ENCODE assay signal across 19 cellular contexts in the genomic region with DNA sequence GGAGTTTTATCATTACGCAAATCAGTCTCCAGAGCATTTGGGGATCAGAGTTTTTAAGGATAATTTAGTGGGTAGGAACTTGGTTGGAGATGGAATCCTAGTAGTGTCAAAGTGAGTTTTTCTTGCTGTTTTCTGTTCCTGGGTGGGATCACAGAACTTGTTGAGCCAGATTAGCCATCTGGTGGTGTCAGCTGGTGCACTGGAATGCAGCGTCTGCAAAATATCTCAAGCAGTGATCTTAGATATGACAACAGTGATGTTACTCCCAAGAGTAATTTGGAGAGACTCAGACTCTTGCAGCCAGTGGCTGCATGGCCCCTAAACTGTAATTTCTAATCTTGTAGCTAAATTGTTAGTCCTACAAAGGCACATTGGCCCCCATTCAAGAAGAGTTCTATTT.
"Had no signal": no experiment of that assay in that cellular context is flagged by ENCODE, and none has a peak within 500 bp of the region (broad histone marks: within the 10 kb centered on the region; RNA-seq: fewer than 3 reads in every experiment).

No MANE protein-coding gene starts in this region.

- H3K36me3 ChIP-seq: gastroesophageal sphincter, right atrium auricular region, stomach, thyroid gland had no signal

- H3K4me2 ChIP-seq: smooth muscle cell had no signal

- ATAC-seq: activated CD8-positive, alpha-beta T cell treated with anti-CD3 and anti-CD28 coated beads for 36 hours; activated naive CD8-positive, alpha-beta T cell treated with anti-CD3 and anti-CD28 coated beads, Interleukin-2, amount 50 U/mL, for 24 hours; gastroesophageal sphincter; left colon; natural killer cell; stimulated activated naive B cell treated with anti-CD40 and anti-IgM and Interleukin-4, amounts not matched to agents 10 μg/mL and 1 μg/mL and 100 μg/mL, for 72 hours had no signal

- H3K27ac ChIP-seq: gastroesophageal sphincter, right atrium auricular region, stomach, thyroid gland had no signal

- H3K4me1 ChIP-seq: right atrium auricular region, stomach, thyroid gland had no signal

- DNase-seq: activated CD4-positive, alpha-beta T cell treated with anti-CD3 and anti-CD28 coated beads for 1 hour; activated CD4-positive, alpha-beta T cell treated with anti-CD3 and anti-CD28 coated beads, Interleukin-2, amount 10 ng/mL, durations not matched to agents 7 days and 5 days; activated CD8-positive, alpha-beta T cell treated with anti-CD3 and anti-CD28 coated beads for 36 hours; activated naive CD8-positive, alpha-beta T cell treated with anti-CD3 and anti-CD28 coated beads, Interleukin-2, amount 50 U/mL, for 24 hours; activated T-cell treated with anti-CD3 and anti-CD28 coated beads, Interleukin-2, amount 50 U/mL, for 48 hours; amygdala; central memory CD4-positive, alpha-beta T cell; hippocampal formation; kidney; left colon; natural killer cell; stimulated activated CD4-positive, alpha-beta T cell treated with anti-CD3 and anti-CD28 coated beads, Interleukin-1b, Interleukin-23, amount 100 ng/mL, for 48 hours; stimulated activated naive B cell treated with anti-CD40 and anti-IgM and Interleukin-4, amounts not matched to agents 10 μg/mL and 1 μg/mL and 100 μg/mL, for 72 hours; stomach; T1000; thyroid gland had no signal

- H3K4me3 ChIP-seq: gastroesophageal sphincter, right atrium auricular region, smooth muscle cell, stomach, thyroid gland had no signal

- H3K27me3 ChIP-seq: gastroesophageal sphincter, right atrium auricular region, stomach, thyroid gland had no signal
